Comparison of ENCODE assay signal across 1 cellular context in genomic region chr22:27773236-27773550, GRCh38.
TF ChIP-seq lines count a peak whose summit lies in the region.

No MANE protein-coding gene starts in this region.

TF ChIP-seq in H1, 55 proteins besides CTCF, POLR2A, EP300 and RAD21:
- no peak for TF ChIP-seq JUND (IDR thresholded peaks at IDR 0.05; ENCODE audit: low read length)
- no peak for TF ChIP-seq HDAC2 (IDR thresholded peaks at IDR 0.05; ENCODE audit: borderline replicate concordance in 1 of 2, low read depth in 2 of 2, low read length in 2 of 2)
- TF ChIP-seq TCF12 (IDR thresholded peaks at IDR 0.05; ENCODE audit: low read depth, low read length), result no peak
- no peak for TF ChIP-seq RXRA (IDR thresholded peaks at IDR 0.05; ENCODE audit: insufficient read depth, low read depth, low read length)
- TF ChIP-seq SIX5 (IDR thresholded peaks at IDR 0.05; ENCODE audit: low read depth, low read length), result no peak
- TF ChIP-seq BACH1 (IDR thresholded peaks at IDR 0.05; ENCODE audit: low read length), result no peak
- TF ChIP-seq POLR2AphosphoS5 (IDR thresholded peaks at IDR 0.05; ENCODE audit: low read depth, low read length), result no peak
- no peak for TF ChIP-seq KDM1A (IDR thresholded peaks at IDR 0.05; ENCODE audit: borderline replicate concordance, low read length)
- no peak for TF ChIP-seq FOSL1 (IDR thresholded peaks at IDR 0.05; ENCODE audit: insufficient read depth, low read depth, low read length)
- TF ChIP-seq EGR1 (IDR thresholded peaks at IDR 0.05; ENCODE audit: borderline replicate concordance, low read depth, low read length), result no peak
- no peak for TF ChIP-seq PHF8 (conservative IDR thresholded peaks at IDR 0.05; ENCODE audit: low read depth, low read length)
- no peak for TF ChIP-seq KDM5A (IDR thresholded peaks at IDR 0.05; ENCODE audit: low read length)
- no peak for TF ChIP-seq TBP (IDR thresholded peaks at IDR 0.05; ENCODE audit: low read depth, low read length)
- no peak for TF ChIP-seq GABPA (IDR thresholded peaks at IDR 0.05; ENCODE audit: borderline replicate concordance, insufficient read depth, low read length)
- TF ChIP-seq SIRT6 (IDR thresholded peaks at IDR 0.05; ENCODE audit: low read length), result no peak
- no peak for TF ChIP-seq SRF (IDR thresholded peaks at IDR 0.05; ENCODE audit: low read depth, low read length)
